ENCODE assay signal across 9 cellular contexts in the genomic region with DNA sequence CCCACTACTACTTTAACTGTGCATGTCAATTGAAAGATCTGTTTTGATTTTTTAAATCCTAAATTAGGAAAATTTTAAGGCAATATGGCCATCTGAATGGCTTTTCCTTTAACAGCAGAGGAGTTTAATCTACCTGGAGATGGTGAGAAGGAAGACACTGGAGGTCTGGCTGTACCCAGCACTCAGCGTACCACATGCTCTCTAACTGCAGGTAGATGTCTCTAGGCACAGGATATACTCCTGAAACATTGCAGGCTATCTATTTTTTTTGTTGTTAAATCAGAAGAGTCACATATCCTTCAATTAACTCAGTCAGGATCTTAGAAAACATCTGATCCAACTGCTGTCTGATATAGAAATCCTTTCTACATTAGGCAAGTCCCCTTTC. TPM values are rescaled to one million over a fixed set of nuclear protein-coding genes. Genes with fewer than 3 reads are reported as not detected.
DNase-seq lines count a peak whose midpoint lies in the region; ATAC-seq and TF ChIP-seq lines count a peak whose summit lies in the region.
"Had no signal": no experiment of that assay in that cellular context is flagged by ENCODE, and none has a peak within 500 bp of the region (broad histone marks: within the 10 kb centered on the region; RNA-seq: fewer than 3 reads in every experiment).

No MANE protein-coding gene starts in this region.

- no peak for DNase-seq in heart right ventricle
- no peak for DNase-seq in Right ventricle myocardium superior
- DNase-seq in activated T-helper 2 cell treated with anti-CD3 and anti-CD28 coated beads, Interferon-gamma antibody, Interleukin-2, Interleukin-4, amounts not matched to agents 10 μg/mL and 5 μg/mL and 100 μg/mL, durations not matched to agents 14 hours and 24 hours and 36 hours (ENCODE audit: low spot score), result no peak
- no peak for DNase-seq in type B pancreatic cell (ENCODE audit: extremely low spot score, unreplicated experiment)
- no peak for DNase-seq in HuH-7 (ENCODE audit: low spot score)
- DNase-seq in T-helper 9 cell, result no peak
- no peak for DNase-seq in cerebellar nuclear complex (lab: John Stamatoyannopoulos, UW)
- DNase-seq: mesendoderm had no signal

- peaks cover 93% of the 10 kb centered on the region for H3K4me1 Mint-ChIP-seq in activated T-helper 2 cell treated with anti-CD3 and anti-CD28 coated beads, Interferon-gamma antibody, Interleukin-2, Interleukin-4, amounts not matched to agents 10 μg/mL and 5 μg/mL and 100 μg/mL, durations not matched to agents 14 hours and 24 hours and 36 hours (ENCODE audit: low read depth)
- H3K4me1 Mint-ChIP-seq in type B pancreatic cell (ENCODE audit: unreplicated experiment), result peaks cover 67% of the 10 kb centered on the region

- peaks cover 0 to 23% (median 0%) of the 10 kb centered on the region in 9 donors for H3K36me3 ChIP-seq in heart right ventricle
- peaks cover 0 to 15% of the 10 kb centered on the region in 2 donors for H3K36me3 ChIP-seq in mucosa of rectum (ENCODE audit: control insufficient read depth in 2 of 2, insufficient read depth in 2 of 2, low read length in 2 of 2)

- H3K27ac ChIP-seq in heart right ventricle (peak overlapping the region in 9 of 10 donors; percentile 67 to 92 (median 82)), mucosa of rectum (ENCODE audit: low read depth in 2 of 2, low read length in 2 of 2) (peak overlapping the region; percentile 85 to 92)

- H3K27ac Mint-ChIP-seq in activated T-helper 2 cell treated with anti-CD3 and anti-CD28 coated beads, Interferon-gamma antibody, Interleukin-2, Interleukin-4, amounts not matched to agents 10 μg/mL and 5 μg/mL and 100 μg/mL, durations not matched to agents 14 hours and 24 hours and 36 hours, result peak overlapping the region; percentile 87
- peak overlapping the region; percentile 85 for H3K27ac Mint-ChIP-seq in type B pancreatic cell

- H3K9me3 Mint-ChIP-seq in activated T-helper 2 cell treated with anti-CD3 and anti-CD28 coated beads, Interferon-gamma antibody, Interleukin-2, Interleukin-4, amounts not matched to agents 10 μg/mL and 5 μg/mL and 100 μg/mL, durations not matched to agents 14 hours and 24 hours and 36 hours, result no peaks in the 10 kb centered on the region
- no peaks in the 10 kb centered on the region for H3K9me3 Mint-ChIP-seq in type B pancreatic cell

- intact Hi-C loops in heart right ventricle (cut with DNase I), result no loop called here
- intact Hi-C loops in Right ventricle myocardium superior (cut with DNase I), result no loop called here
- intact Hi-C loops in activated T-helper 2 cell treated with anti-CD3 and anti-CD28 coated beads, Interferon-gamma antibody, Interleukin-2, Interleukin-4, amounts not matched to agents 10 μg/mL and 5 μg/mL and 100 μg/mL, durations not matched to agents 14 hours and 24 hours and 36 hours (cut with micrococcal nuclease), result loop anchor here (1.0 to 5.0 kb wide), 3 partner anchors 20 to 116 kb away; a partner anchor contains a TSS

- H3K9me3 ChIP-seq in heart right ventricle, result no peaks in the 10 kb centered on the region
- H3K9me3 ChIP-seq in mucosa of rectum (ENCODE audit: control insufficient read depth in 2 of 2, low read length in 2 of 2), result no peaks in the 10 kb centered on the region

- H3K4me1 ChIP-seq in heart right ventricle (peaks cover 50 to 100% (median 98%) of the 10 kb centered on the region in 9 donors), mucosa of rectum (ENCODE audit: control insufficient read depth in 2 of 2, insufficient read depth in 2 of 2, low read length in 2 of 2) (peaks cover 88 to 93% of the 10 kb centered on the region in 2 donors)

- H3K4me3 ChIP-seq in heart right ventricle (peak overlapping the region in 1 of 10 donors; percentile 0), mucosa of rectum (ENCODE audit: low read length in 2 of 2) (no peak overlapping the region)

- peak overlapping the region in 1 of 2 donors; percentile 35 for H3K9ac ChIP-seq in mucosa of rectum (ENCODE audit: low read depth in 1 of 2, low read length in 2 of 2)

- peaks cover 36% of the 10 kb centered on the region for H3K36me3 Mint-ChIP-seq in activated T-helper 2 cell treated with anti-CD3 and anti-CD28 coated beads, Interferon-gamma antibody, Interleukin-2, Interleukin-4, amounts not matched to agents 10 μg/mL and 5 μg/mL and 100 μg/mL, durations not matched to agents 14 hours and 24 hours and 36 hours (ENCODE audit: low read depth)
- peaks cover 10% of the 10 kb centered on the region for H3K36me3 Mint-ChIP-seq in type B pancreatic cell

- WGBS in heart right ventricle, 2 donors, result 93 to 97% methylated on average over 1 of the region's 1 CpG

- peak overlapping the region; percentile 70 for H3K4me3 Mint-ChIP-seq in activated T-helper 2 cell treated with anti-CD3 and anti-CD28 coated beads, Interferon-gamma antibody, Interleukin-2, Interleukin-4, amounts not matched to agents 10 μg/mL and 5 μg/mL and 100 μg/mL, durations not matched to agents 14 hours and 24 hours and 36 hours (ENCODE audit: low read depth)
- no peak overlapping the region for H3K4me3 Mint-ChIP-seq in type B pancreatic cell

- H3K27me3 Mint-ChIP-seq in activated T-helper 2 cell treated with anti-CD3 and anti-CD28 coated beads, Interferon-gamma antibody, Interleukin-2, Interleukin-4, amounts not matched to agents 10 μg/mL and 5 μg/mL and 100 μg/mL, durations not matched to agents 14 hours and 24 hours and 36 hours (ENCODE audit: low read depth), result no peaks in the 10 kb centered on the region
- H3K27me3 Mint-ChIP-seq in type B pancreatic cell, result no peaks in the 10 kb centered on the region

- H3K27me3 ChIP-seq in heart right ventricle (no peaks in the 10 kb centered on the region), mucosa of rectum (ENCODE audit: control insufficient read depth in 2 of 2, insufficient read depth in 2 of 2, low read length in 2 of 2) (no peaks in the 10 kb centered on the region)

- TF ChIP-seq CTCF in heart right ventricle (IDR thresholded peaks at IDR 0.05) (no peak), type B pancreatic cell (conservative IDR thresholded peaks at IDR 0.05) (no peak)

- ATAC-seq in heart right ventricle (no peak), Right ventricle myocardium superior (ENCODE audit: poor library complexity) (no peak)

RNA-seq across cellular contexts. Expression of a gene that starts 17.3 kb away (rescaled TPM):
- total RNA-seq in heart right ventricle, result 1 to 10 TPM; 2.8 to 7.9 (median 5.4) TPM
- 10 to 100 TPM; 13.9 to 14.7 TPM for polyA plus RNA-seq in heart right ventricle
- 5.3 TPM for total RNA-seq in Right ventricle myocardium superior
- total RNA-seq in activated T-helper 2 cell treated with anti-CD3 and anti-CD28 coated beads, Interferon-gamma antibody, Interleukin-2, Interleukin-4, amounts not matched to agents 10 μg/mL and 5 μg/mL and 100 μg/mL, durations not matched to agents 14 hours and 24 hours and 36 hours, result 11.1 TPM in 2 replicates
- 11.4 TPM in 2 replicates for total RNA-seq in type B pancreatic cell (ENCODE audit: low replicate concordance)

RNA-seq across cellular contexts. Expression of a gene that starts 20.1 kb away (rescaled TPM):
- 1 to 10 TPM; 3.2 to 7.5 (median 5.6) TPM for total RNA-seq in heart right ventricle
- 1 to 10 TPM; 6.9 to 9.5 TPM for polyA plus RNA-seq in heart right ventricle
- total RNA-seq in Right ventricle myocardium superior, result 6.5 TPM
- total RNA-seq in activated T-helper 2 cell treated with anti-CD3 and anti-CD28 coated beads, Interferon-gamma antibody, Interleukin-2, Interleukin-4, amounts not matched to agents 10 μg/mL and 5 μg/mL and 100 μg/mL, durations not matched to agents 14 hours and 24 hours and 36 hours, result 26.8 and 29.4 TPM in 2 replicates
- 15.3 and 21.5 TPM in 2 replicates for total RNA-seq in type B pancreatic cell (ENCODE audit: low replicate concordance)

RNA-seq across cellular contexts. Expression of a gene that starts 40.0 kb away (rescaled TPM):
- 1 to 10 TPM in 1 of 10 donors, under 1 TPM in 7, not detected in 2; 0.20 to 2.8 (median 0.44) TPM for total RNA-seq in heart right ventricle
- under 1 TPM in 1 of 2 donors, not detected in 1; 0.22 TPM for polyA plus RNA-seq in heart right ventricle
- 0.11 TPM for total RNA-seq in Right ventricle myocardium superior
- 148 and 152 TPM in 2 replicates for total RNA-seq in activated T-helper 2 cell treated with anti-CD3 and anti-CD28 coated beads, Interferon-gamma antibody, Interleukin-2, Interleukin-4, amounts not matched to agents 10 μg/mL and 5 μg/mL and 100 μg/mL, durations not matched to agents 14 hours and 24 hours and 36 hours
- total RNA-seq in type B pancreatic cell (ENCODE audit: low replicate concordance), result not detected in 2 replicates

RNA-seq across cellular contexts. Expression of a gene that starts 50.1 kb away (rescaled TPM):
- 100 to 1,000 TPM in 6 of 10 donors, 10 to 100 TPM in 4; 84.4 to 132 (median 111) TPM for total RNA-seq in heart right ventricle
- polyA plus RNA-seq in heart right ventricle, result 10 to 100 TPM; 13.2 to 16.0 TPM
- total RNA-seq in Right ventricle myocardium superior, result 87.7 TPM
- total RNA-seq in activated T-helper 2 cell treated with anti-CD3 and anti-CD28 coated beads, Interferon-gamma antibody, Interleukin-2, Interleukin-4, amounts not matched to agents 10 μg/mL and 5 μg/mL and 100 μg/mL, durations not matched to agents 14 hours and 24 hours and 36 hours, result 287 and 325 TPM in 2 replicates
- 160 and 190 TPM in 2 replicates for total RNA-seq in type B pancreatic cell (ENCODE audit: low replicate concordance)

RNA-seq across cellular contexts. Expression of a gene that starts 50.2 kb away (rescaled TPM):
- total RNA-seq in heart right ventricle, result 1 to 10 TPM in 3 of 10 donors, under 1 TPM in 7; 0.11 to 1.2 (median 0.85) TPM
- polyA plus RNA-seq in heart right ventricle, result 1 to 10 TPM in 1 of 2 donors, under 1 TPM in 1; 0.88 to 1.2 TPM
- 0.51 TPM for total RNA-seq in Right ventricle myocardium superior
- 3.2 and 4.3 TPM in 2 replicates for total RNA-seq in activated T-helper 2 cell treated with anti-CD3 and anti-CD28 coated beads, Interferon-gamma antibody, Interleukin-2, Interleukin-4, amounts not matched to agents 10 μg/mL and 5 μg/mL and 100 μg/mL, durations not matched to agents 14 hours and 24 hours and 36 hours
- 6.9 and 9.4 TPM in 2 replicates for total RNA-seq in type B pancreatic cell (ENCODE audit: low replicate concordance)

Comparison
In these comparisons a context has a peak if more than half of its experiments do, and no peak if none do; other contexts are left out.
1. RNA of a gene that starts 40.0 kb away (total RNA-seq): 148 to 152 TPM in activated T-helper 2 cell treated with anti-CD3 and anti-CD28 coated beads, Interferon-gamma antibody, Interleukin-2, Interleukin-4, amounts not matched to agents 10 μg/mL and 5 μg/mL and 100 μg/mL, durations not matched to agents 14 hours and 24 hours and 36 hours; 0.20 to 2.8 TPM in heart right ventricle, 0.11 TPM in Right ventricle myocardium superior (single experiment) and not detected in type B pancreatic cell; every median in the first group is over 10 times any median in the second.